In genomic region chr11:65419460-65419772, GRCh38 we compare ENCODE assay signal across 8 cellular contexts. TPM values are rescaled to one million over a fixed set of nuclear protein-coding genes. Genes with fewer than 3 reads are reported as not detected.
DNase-seq lines count a peak whose midpoint lies in the region; ATAC-seq and TF ChIP-seq lines count a peak whose summit lies in the region.

No MANE protein-coding gene starts in this region.

- ATAC-seq in IMR-90 (ENCODE audit: low read depth) (no peak), GM21717 (IDR thresholded peaks at IDR 0.05; ENCODE audit: unreplicated experiment) (no peak)
- no peak for ATAC-seq in activated naive CD8-positive, alpha-beta T cell treated with anti-CD3 and anti-CD28 coated beads, Interleukin-2, amount 10 ng/mL, durations not matched to agents 7 days and 5 days (ENCODE audit: low read depth)
- no peak for ATAC-seq in stimulated activated memory B cell treated with anti-CD40 and anti-IgM and Interleukin-4, amounts not matched to agents 10 μg/mL and 1 μg/mL and 100 μg/mL, for 72 hours

- TF ChIP-seq CTCF in IMR-90 (conservative IDR thresholded peaks at IDR 0.05; ENCODE audit: low read depth, low read length), result no peak

- H2BK5ac ChIP-seq in IMR-90 (ENCODE audit: low read depth, low read length, poor library complexity, severe bottlenecking), result peak overlapping the region; percentile 82

- H3K4me3 ChIP-seq in IMR-90 (ENCODE audit: insufficient read depth, low read depth, low read length) (peak overlapping the region; percentile 16; the same call in 1 of the 2 replicates), iPS-20b (ENCODE audit: low read length) (peak overlapping the region; percentile 50)

- H2BK120ac ChIP-seq in IMR-90 (ENCODE audit: low read depth, low read length), result peak overlapping the region; percentile 99

- H3K27me3 ChIP-seq in IMR-90 (ENCODE audit: control insufficient read depth, insufficient read depth, low read length) (no peaks in the 10 kb centered on the region), iPS-20b (ENCODE audit: insufficient read depth, low read length) (no peaks in the 10 kb centered on the region)

- H3K36me3 ChIP-seq in IMR-90 (ENCODE audit: control insufficient read depth, insufficient read depth, low read length), result peaks cover 11% of the 10 kb centered on the region
- H3K36me3 ChIP-seq in iPS-20b (ENCODE audit: insufficient read depth, low read depth, low read length), result no peaks in the 10 kb centered on the region

- H3K27ac ChIP-seq in IMR-90 (ENCODE audit: insufficient read depth, low read length), result peak overlapping the region; percentile 98
- H3K27ac ChIP-seq in iPS-20b (ENCODE audit: low read length), result peak overlapping the region; percentile 84

- peaks cover 29% of the 10 kb centered on the region for H4K20me1 ChIP-seq in IMR-90 (ENCODE audit: insufficient read depth, low read length)

- H3K9me1 ChIP-seq in IMR-90 (ENCODE audit: insufficient read depth, low read length), result no peaks in the 10 kb centered on the region

- H2BK15ac ChIP-seq in IMR-90 (ENCODE audit: low read depth, low read length), result peak overlapping the region; percentile 98; the same call in 2 of the 3 replicates

- peaks cover 48% of the 10 kb centered on the region for H3K4me1 Mint-ChIP-seq in activated naive CD8-positive, alpha-beta T cell treated with anti-CD3 and anti-CD28 coated beads, Interleukin-2, amount 10 ng/mL, durations not matched to agents 7 days and 5 days
- peaks cover 72% of the 10 kb centered on the region for H3K4me1 Mint-ChIP-seq in stimulated activated memory B cell treated with anti-CD40 and anti-IgM and Interleukin-4, amounts not matched to agents 10 μg/mL and 1 μg/mL and 100 μg/mL, for 72 hours

- peak overlapping the region; percentile 97 for H3K14ac ChIP-seq in IMR-90 (replicated peaks; ENCODE audit: low read depth, low read length)

- H2AFZ ChIP-seq in IMR-90 (replicated peaks; ENCODE audit: low read length, poor library complexity), result peak overlapping the region; percentile 86

- POLR2A ChIA-PET in IMR-90 (lab: Charles Lee; ENCODE audit: unreplicated experiment), result interaction anchor here (0.9 to 6.8 kb wide), 6 partner anchors 21 to 89 kb away, joined by 3 to 142 read pairs (median 37); partner anchors contain the start of gene MALAT1
- POLR2A ChIA-PET in activated naive CD8-positive, alpha-beta T cell treated with anti-CD3 and anti-CD28 coated beads, Interleukin-2, amount 10 ng/mL, durations not matched to agents 7 days and 5 days (lab: Charles Lee), result interaction anchor here (0.6 to 19.6 kb wide), 22 partner anchors 8 to 898 kb away, joined by 3 to 2884 read pairs (median 4); partner anchors contain the start of genes DPF2, FAM89B, FRMD8 and MALAT1

- peak overlapping the region; percentile 73 to 91 for H4K8ac ChIP-seq in IMR-90 (ENCODE audit: low read depth in 2 of 2, low read length in 2 of 2)

- BruUV-seq in IMR-90 (replicated peaks; lab: Mats Ljungman, UMichigan), result TSS peak; percentile 79

- peak overlapping the region; percentile 98 for H3K23ac ChIP-seq in IMR-90 (ENCODE audit: low read depth, low read length)

- CTCF ChIA-PET in IMR-90 (lab: Yijun Ruan, JAX), result interaction anchor here (1.0 to 1.5 kb wide), 2 partner anchors 79 to 92 kb away, joined by 3 to 6 read pairs; partner anchors contain the start of gene MALAT1

- peaks cover 2% of the 10 kb centered on the region for H3K27me3 Mint-ChIP-seq in activated naive CD8-positive, alpha-beta T cell treated with anti-CD3 and anti-CD28 coated beads, Interleukin-2, amount 10 ng/mL, durations not matched to agents 7 days and 5 days
- no peaks in the 10 kb centered on the region for H3K27me3 Mint-ChIP-seq in stimulated activated memory B cell treated with anti-CD40 and anti-IgM and Interleukin-4, amounts not matched to agents 10 μg/mL and 1 μg/mL and 100 μg/mL, for 72 hours

- peak overlapping the region; percentile 95 for H3K18ac ChIP-seq in IMR-90 (ENCODE audit: low read depth, low read length)

- H2BK20ac ChIP-seq in IMR-90 (ENCODE audit: low read depth, low read length), result peak overlapping the region; percentile 94

- TF ChIP-seq RAD21 in IMR-90 (IDR thresholded peaks at IDR 0.05; ENCODE audit: low read length), result no peak

- TF ChIP-seq POLR2A in IMR-90 (IDR thresholded peaks at IDR 0.05; ENCODE audit: low read depth, low read length), result no peak

- 33% methylated on average over 3 of the region's 7 CpGs; no CpG with 5 or more reads in 1 of the 2 experiments for WGBS in IMR-90 (ENCODE audit: extremely low coverage in 2 of 2, insufficient read length in 1 of 2), 2 experiments

- peak overlapping the region; percentile 79 for H4K5ac ChIP-seq in IMR-90 (ENCODE audit: low read depth, low read length)

- H3K56ac ChIP-seq in IMR-90 (ENCODE audit: extremely low read depth, insufficient read depth, low read length), result peak overlapping the region; percentile 98

- in situ Hi-C loops in IMR-90 (cut with MboI; ENCODE audit: low sequenced_read_pairs), result no loop called here

- DNase-seq in IMR-90, result no peak
- no peak for DNase-seq in activated naive CD8-positive, alpha-beta T cell treated with anti-CD3 and anti-CD28 coated beads, Interleukin-2, amount 10 ng/mL, durations not matched to agents 7 days and 5 days
- DNase-seq in NCI-H526 treated with DMSO at 0.1 percent for 48 hours (lab: John Stamatoyannopoulos, UW), result no peak
- DNase-seq in NCI-H510A treated with DMSO at 0.1 percent for 48 hours (lab: John Stamatoyannopoulos, UW), result no peak
- DNase-seq in NCI-H524 treated with DMSO at 0.1 percent for 48 hours (lab: John Stamatoyannopoulos, UW), result no peak

- H2AK5ac ChIP-seq in IMR-90 (ENCODE audit: low read depth, low read length), result peak overlapping the region; percentile 96

- H3K9me3 ChIP-seq in IMR-90 (ENCODE audit: control insufficient read depth, insufficient read depth, low read length) (no peaks in the 10 kb centered on the region), iPS-20b (ENCODE audit: insufficient read depth, low read depth, low read length) (no peaks in the 10 kb centered on the region)

- H3K4me2 ChIP-seq in IMR-90 (ENCODE audit: low read depth, low read length), result peak overlapping the region; percentile 70

- H3K9ac ChIP-seq in IMR-90 (ENCODE audit: low read depth, low read length) (peak overlapping the region; percentile 79), iPS-20b (ENCODE audit: low read depth, low read length) (peak overlapping the region; percentile 93)

- peak overlapping the region; percentile 100 for H3K4me3 Mint-ChIP-seq in activated naive CD8-positive, alpha-beta T cell treated with anti-CD3 and anti-CD28 coated beads, Interleukin-2, amount 10 ng/mL, durations not matched to agents 7 days and 5 days
- H3K4me3 Mint-ChIP-seq in stimulated activated memory B cell treated with anti-CD40 and anti-IgM and Interleukin-4, amounts not matched to agents 10 μg/mL and 1 μg/mL and 100 μg/mL, for 72 hours, result peak overlapping the region; percentile 73

- H3K9me3 Mint-ChIP-seq in activated naive CD8-positive, alpha-beta T cell treated with anti-CD3 and anti-CD28 coated beads, Interleukin-2, amount 10 ng/mL, durations not matched to agents 7 days and 5 days, result no peaks in the 10 kb centered on the region
- no peaks in the 10 kb centered on the region for H3K9me3 Mint-ChIP-seq in stimulated activated memory B cell treated with anti-CD40 and anti-IgM and Interleukin-4, amounts not matched to agents 10 μg/mL and 1 μg/mL and 100 μg/mL, for 72 hours

- H2AK9ac ChIP-seq in IMR-90 (replicated peaks; ENCODE audit: low read depth, low read length, poor library complexity), result peak overlapping the region; percentile 100

- H3K4me1 ChIP-seq in IMR-90 (ENCODE audit: control insufficient read depth, insufficient read depth, low read length), result peaks cover 38% of the 10 kb centered on the region
- H3K4me1 ChIP-seq in iPS-20b (ENCODE audit: insufficient read depth, low read length), result peaks cover 32% of the 10 kb centered on the region

- peak overlapping the region; percentile 100 for H3K27ac Mint-ChIP-seq in activated naive CD8-positive, alpha-beta T cell treated with anti-CD3 and anti-CD28 coated beads, Interleukin-2, amount 10 ng/mL, durations not matched to agents 7 days and 5 days
- H3K27ac Mint-ChIP-seq in stimulated activated memory B cell treated with anti-CD40 and anti-IgM and Interleukin-4, amounts not matched to agents 10 μg/mL and 1 μg/mL and 100 μg/mL, for 72 hours, result peak overlapping the region; percentile 96

- H4K91ac ChIP-seq in IMR-90 (ENCODE audit: insufficient read depth, low read depth, low read length), result peak overlapping the region; percentile 99

- dilution Hi-C loops in IMR-90 (cut with HindIII; ENCODE audit: low sequenced_read_pairs, unreplicated experiment), result no loop called here

- H3K36me3 Mint-ChIP-seq in activated naive CD8-positive, alpha-beta T cell treated with anti-CD3 and anti-CD28 coated beads, Interleukin-2, amount 10 ng/mL, durations not matched to agents 7 days and 5 days, result peaks cover 19% of the 10 kb centered on the region
- peaks cover 21% of the 10 kb centered on the region for H3K36me3 Mint-ChIP-seq in stimulated activated memory B cell treated with anti-CD40 and anti-IgM and Interleukin-4, amounts not matched to agents 10 μg/mL and 1 μg/mL and 100 μg/mL, for 72 hours

- peak overlapping the region; percentile 100 for H3K4ac ChIP-seq in IMR-90 (ENCODE audit: low read depth, low read length)

- intact Hi-C loops in IMR-90 (cut with micrococcal nuclease), result no loop called here

- peaks cover 10 to 61% of the 10 kb centered on the region in 2 experiments; a peak in 2 of 4 replicates for H3K79me1 ChIP-seq in IMR-90 (ENCODE audit: low read depth in 1 of 2, low read length in 2 of 2)

TF ChIP-seq in IMR-90, 13 proteins besides CTCF, POLR2A, EP300 and RAD21 (continues in another document):
- no peak for TF ChIP-seq RCOR1 (IDR thresholded peaks at IDR 0.05; ENCODE audit: insufficient replicate concordance, low read length)

RNA-seq across cellular contexts. Expression of gene NEAT1, which starts 3.2 kb away (rescaled TPM):
- 30.1 and 38.0 TPM in 2 replicates for total RNA-seq in IMR-90 (2012; rRNA removed)
- polyA plus RNA-seq in IMR-90 (2012; rRNA removed), result 56.3 and 114 TPM in 2 replicates
- 12.5 and 21.1 TPM in 2 replicates for polyA plus RNA-seq in IMR-90 (2012; cell fraction: cytosol; rRNA removed)
- 237 and 1,050 TPM in 2 replicates for polyA plus RNA-seq in IMR-90 (2012; cell fraction: nucleus; rRNA removed; ENCODE audit: low replicate concordance)
- 100 to 1,000 TPM; 402 to 407 TPM for total RNA-seq in activated naive CD8-positive, alpha-beta T cell treated with anti-CD3 and anti-CD28 coated beads, Interleukin-2, amount 10 ng/mL, durations not matched to agents 7 days and 5 days

RNA-seq across cellular contexts. Expression of gene FRMD8, which starts 33.0 kb away (rescaled TPM):
- total RNA-seq in IMR-90 (2012; rRNA removed), result 10.8 and 11.3 TPM in 2 replicates
- 19.8 and 22.5 TPM in 2 replicates for polyA plus RNA-seq in IMR-90 (2012; rRNA removed)
- polyA plus RNA-seq in IMR-90 (2012; cell fraction: cytosol; rRNA removed), result 30.0 and 36.2 TPM in 2 replicates
- polyA plus RNA-seq in IMR-90 (2012; cell fraction: nucleus; rRNA removed; ENCODE audit: low replicate concordance), result 33.2 and 66.1 TPM in 2 replicates
- 10 to 100 TPM; 51.5 to 55.4 TPM for total RNA-seq in activated naive CD8-positive, alpha-beta T cell treated with anti-CD3 and anti-CD28 coated beads, Interleukin-2, amount 10 ng/mL, durations not matched to agents 7 days and 5 days

RNA-seq across cellular contexts. Expression of gene SLC25A45, which starts 37.0 kb away (rescaled TPM):
- 0.56 and 0.72 TPM in 2 replicates for total RNA-seq in IMR-90 (2012; rRNA removed)
- 1.2 and 1.3 TPM in 2 replicates for polyA plus RNA-seq in IMR-90 (2012; rRNA removed)
- 0.69 and 1.5 TPM in 2 replicates for polyA plus RNA-seq in IMR-90 (2012; cell fraction: cytosol; rRNA removed)
- polyA plus RNA-seq in IMR-90 (2012; cell fraction: nucleus; rRNA removed; ENCODE audit: low replicate concordance), result 5.8 and 7.2 TPM in 2 replicates
- total RNA-seq in activated naive CD8-positive, alpha-beta T cell treated with anti-CD3 and anti-CD28 coated beads, Interleukin-2, amount 10 ng/mL, durations not matched to agents 7 days and 5 days, result 10 to 100 TPM; 25.5 to 29.6 TPM

Comparison
In these comparisons a context has a peak if more than half of its experiments do, and no peak if none do; other contexts are left out.
1. RNA of gene NEAT1, which starts 3.2 kb away (total RNA-seq): 402 to 407 TPM in activated naive CD8-positive, alpha-beta T cell treated with anti-CD3 and anti-CD28 coated beads, Interleukin-2, amount 10 ng/mL, durations not matched to agents 7 days and 5 days; 30.1 to 38.0 TPM in IMR-90; every median in the first group is over 10 times any median in the second.
2. RNA of gene SLC25A45, which starts 37.0 kb away (total RNA-seq): 25.5 to 29.6 TPM in activated naive CD8-positive, alpha-beta T cell treated with anti-CD3 and anti-CD28 coated beads, Interleukin-2, amount 10 ng/mL, durations not matched to agents 7 days and 5 days; 0.56 to 0.72 TPM in IMR-90; every median in the first group is over 10 times any median in the second.